Comparison of ENCODE assay signal across 1 cellular context in the genomic region with DNA sequence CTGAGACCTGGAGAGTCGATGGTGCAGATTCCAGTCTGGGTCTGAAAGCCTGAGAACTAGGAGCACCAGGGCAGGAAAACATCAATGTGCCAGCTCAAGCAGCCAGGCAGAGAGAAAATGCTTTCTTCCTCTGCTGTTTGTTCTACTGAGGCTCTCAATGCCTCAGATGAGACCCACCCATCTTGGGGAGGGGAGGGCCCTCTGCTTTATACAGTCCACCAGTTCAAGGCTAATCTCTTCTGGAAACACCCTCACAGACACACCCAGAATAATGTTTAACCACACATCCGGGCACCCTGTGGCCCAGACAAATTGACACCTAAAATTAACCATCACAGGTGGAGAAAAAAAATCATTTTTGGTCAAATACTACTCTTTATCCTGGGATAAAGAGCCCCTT.
TF ChIP-seq lines count a peak whose summit lies in the region.

No MANE protein-coding gene starts in this region.

TF ChIP-seq in HepG2, 621 proteins besides CTCF, POLR2A, EP300 and RAD21 (continued from another document and continues in another):
- TF ChIP-seq, protein P1, sequence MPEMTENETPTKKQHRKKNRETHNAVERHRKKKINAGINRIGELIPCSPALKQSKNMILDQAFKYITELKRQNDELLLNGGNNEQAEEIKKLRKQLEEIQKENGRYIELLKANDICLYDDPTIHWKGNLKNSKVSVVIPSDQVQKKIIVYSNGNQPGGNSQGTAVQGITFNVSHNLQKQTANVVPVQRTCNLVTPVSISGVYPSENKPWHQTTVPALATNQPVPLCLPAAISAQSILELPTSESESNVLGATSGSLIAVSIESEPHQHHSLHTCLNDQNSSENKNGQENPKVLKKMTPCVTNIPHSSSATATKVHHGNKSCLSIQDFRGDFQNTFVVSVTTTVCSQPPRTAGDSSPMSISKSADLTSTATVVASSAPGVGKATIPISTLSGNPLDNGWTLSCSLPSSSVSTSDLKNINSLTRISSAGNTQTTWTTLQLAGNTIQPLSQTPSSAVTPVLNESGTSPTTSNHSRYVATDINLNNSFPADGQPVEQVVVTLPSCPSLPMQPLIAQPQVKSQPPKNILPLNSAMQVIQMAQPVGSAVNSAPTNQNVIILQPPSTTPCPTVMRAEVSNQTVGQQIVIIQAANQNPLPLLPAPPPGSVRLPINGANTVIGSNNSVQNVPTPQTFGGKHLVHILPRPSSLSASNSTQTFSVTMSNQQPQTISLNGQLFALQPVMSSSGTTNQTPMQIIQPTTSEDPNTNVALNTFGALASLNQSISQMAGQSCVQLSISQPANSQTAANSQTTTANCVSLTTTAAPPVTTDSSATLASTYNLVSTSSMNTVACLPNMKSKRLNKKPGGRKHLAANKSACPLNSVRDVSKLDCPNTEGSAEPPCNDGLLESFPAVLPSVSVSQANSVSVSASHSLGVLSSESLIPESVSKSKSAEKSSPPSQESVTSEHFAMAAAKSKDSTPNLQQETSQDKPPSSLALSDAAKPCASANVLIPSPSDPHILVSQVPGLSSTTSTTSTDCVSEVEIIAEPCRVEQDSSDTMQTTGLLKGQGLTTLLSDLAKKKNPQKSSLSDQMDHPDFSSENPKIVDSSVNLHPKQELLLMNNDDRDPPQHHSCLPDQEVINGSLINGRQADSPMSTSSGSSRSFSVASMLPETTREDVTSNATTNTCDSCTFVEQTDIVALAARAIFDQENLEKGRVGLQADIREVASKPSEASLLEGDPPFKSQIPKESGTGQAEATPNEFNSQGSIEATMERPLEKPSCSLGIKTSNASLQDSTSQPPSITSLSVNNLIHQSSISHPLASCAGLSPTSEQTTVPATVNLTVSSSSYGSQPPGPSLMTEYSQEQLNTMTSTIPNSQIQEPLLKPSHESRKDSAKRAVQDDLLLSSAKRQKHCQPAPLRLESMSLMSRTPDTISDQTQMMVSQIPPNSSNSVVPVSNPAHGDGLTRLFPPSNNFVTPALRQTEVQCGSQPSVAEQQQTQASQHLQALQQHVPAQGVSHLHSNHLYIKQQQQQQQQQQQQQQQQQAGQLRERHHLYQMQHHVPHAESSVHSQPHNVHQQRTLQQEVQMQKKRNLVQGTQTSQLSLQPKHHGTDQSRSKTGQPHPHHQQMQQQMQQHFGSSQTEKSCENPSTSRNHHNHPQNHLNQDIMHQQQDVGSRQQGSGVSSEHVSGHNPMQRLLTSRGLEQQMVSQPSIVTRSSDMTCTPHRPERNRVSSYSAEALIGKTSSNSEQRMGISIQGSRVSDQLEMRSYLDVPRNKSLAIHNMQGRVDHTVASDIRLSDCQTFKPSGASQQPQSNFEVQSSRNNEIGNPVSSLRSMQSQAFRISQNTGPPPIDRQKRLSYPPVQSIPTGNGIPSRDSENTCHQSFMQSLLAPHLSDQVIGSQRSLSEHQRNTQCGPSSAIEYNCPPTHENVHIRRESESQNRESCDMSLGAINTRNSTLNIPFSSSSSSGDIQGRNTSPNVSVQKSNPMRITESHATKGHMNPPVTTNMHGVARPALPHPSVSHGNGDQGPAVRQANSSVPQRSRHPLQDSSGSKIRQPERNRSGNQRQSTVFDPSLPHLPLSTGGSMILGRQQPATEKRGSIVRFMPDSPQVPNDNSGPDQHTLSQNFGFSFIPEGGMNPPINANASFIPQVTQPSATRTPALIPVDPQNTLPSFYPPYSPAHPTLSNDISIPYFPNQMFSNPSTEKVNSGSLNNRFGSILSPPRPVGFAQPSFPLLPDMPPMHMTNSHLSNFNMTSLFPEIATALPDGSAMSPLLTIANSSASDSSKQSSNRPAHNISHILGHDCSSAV (CRISPR knock-in tag; IDR thresholded peaks at IDR 0.05; ENCODE audit: borderline replicate concordance): no peak
- TF ChIP-seq SNRNP70 (IDR thresholded peaks at IDR 0.05; ENCODE audit: low read depth, low read length): no peak
- TF ChIP-seq, protein P2, sequence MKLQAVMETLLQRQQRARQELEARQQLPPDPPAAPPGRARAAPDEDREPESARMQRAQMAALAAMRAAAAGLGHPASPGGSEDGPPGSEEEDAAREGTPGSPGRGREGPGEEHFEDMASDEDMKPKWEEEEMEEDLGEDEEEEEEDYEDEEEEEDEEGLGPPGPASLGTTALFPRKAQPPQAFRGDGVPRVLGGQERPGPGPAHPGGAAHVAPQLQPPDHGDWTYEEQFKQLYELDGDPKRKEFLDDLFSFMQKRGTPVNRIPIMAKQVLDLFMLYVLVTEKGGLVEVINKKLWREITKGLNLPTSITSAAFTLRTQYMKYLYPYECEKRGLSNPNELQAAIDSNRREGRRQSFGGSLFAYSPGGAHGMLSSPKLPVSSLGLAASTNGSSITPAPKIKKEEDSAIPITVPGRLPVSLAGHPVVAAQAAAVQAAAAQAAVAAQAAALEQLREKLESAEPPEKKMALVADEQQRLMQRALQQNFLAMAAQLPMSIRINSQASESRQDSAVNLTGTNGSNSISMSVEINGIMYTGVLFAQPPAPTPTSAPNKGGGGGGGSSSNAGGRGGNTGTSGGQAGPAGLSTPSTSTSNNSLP (IDR thresholded peaks at IDR 0.05; ENCODE audit: low read depth, low read length): no peak
- no peak for TF ChIP-seq HOXA3 (CRISPR knock-in tag; IDR thresholded peaks at IDR 0.05)
- TF ChIP-seq, protein P3, sequence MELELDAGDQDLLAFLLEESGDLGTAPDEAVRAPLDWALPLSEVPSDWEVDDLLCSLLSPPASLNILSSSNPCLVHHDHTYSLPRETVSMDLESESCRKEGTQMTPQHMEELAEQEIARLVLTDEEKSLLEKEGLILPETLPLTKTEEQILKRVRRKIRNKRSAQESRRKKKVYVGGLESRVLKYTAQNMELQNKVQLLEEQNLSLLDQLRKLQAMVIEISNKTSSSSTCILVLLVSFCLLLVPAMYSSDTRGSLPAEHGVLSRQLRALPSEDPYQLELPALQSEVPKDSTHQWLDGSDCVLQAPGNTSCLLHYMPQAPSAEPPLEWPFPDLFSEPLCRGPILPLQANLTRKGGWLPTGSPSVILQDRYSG (CRISPR knock-in tag; IDR thresholded peaks at IDR 0.05): no peak
- TF ChIP-seq, protein P4, sequence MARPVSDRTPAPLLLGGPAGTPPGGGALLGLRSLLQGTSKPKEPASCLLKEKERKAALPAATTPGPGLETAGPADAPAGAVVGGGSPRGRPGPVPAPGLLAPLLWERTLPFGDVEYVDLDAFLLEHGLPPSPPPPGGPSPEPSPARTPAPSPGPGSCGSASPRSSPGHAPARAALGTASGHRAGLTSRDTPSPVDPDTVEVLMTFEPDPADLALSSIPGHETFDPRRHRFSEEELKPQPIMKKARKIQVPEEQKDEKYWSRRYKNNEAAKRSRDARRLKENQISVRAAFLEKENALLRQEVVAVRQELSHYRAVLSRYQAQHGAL (CRISPR knock-in tag; IDR thresholded peaks at IDR 0.05; ENCODE audit: not compliant biosample characterization): no peak
- TF ChIP-seq, protein P5, sequence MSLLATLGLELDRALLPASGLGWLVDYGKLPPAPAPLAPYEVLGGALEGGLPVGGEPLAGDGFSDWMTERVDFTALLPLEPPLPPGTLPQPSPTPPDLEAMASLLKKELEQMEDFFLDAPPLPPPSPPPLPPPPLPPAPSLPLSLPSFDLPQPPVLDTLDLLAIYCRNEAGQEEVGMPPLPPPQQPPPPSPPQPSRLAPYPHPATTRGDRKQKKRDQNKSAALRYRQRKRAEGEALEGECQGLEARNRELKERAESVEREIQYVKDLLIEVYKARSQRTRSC (CRISPR knock-in tag; IDR thresholded peaks at IDR 0.05; ENCODE audit: low read depth): no peak
- no peak for TF ChIP-seq ELF4 (CRISPR knock-in tag; IDR thresholded peaks at IDR 0.05; ENCODE audit: borderline replicate concordance)
- TF ChIP-seq, protein P6, sequence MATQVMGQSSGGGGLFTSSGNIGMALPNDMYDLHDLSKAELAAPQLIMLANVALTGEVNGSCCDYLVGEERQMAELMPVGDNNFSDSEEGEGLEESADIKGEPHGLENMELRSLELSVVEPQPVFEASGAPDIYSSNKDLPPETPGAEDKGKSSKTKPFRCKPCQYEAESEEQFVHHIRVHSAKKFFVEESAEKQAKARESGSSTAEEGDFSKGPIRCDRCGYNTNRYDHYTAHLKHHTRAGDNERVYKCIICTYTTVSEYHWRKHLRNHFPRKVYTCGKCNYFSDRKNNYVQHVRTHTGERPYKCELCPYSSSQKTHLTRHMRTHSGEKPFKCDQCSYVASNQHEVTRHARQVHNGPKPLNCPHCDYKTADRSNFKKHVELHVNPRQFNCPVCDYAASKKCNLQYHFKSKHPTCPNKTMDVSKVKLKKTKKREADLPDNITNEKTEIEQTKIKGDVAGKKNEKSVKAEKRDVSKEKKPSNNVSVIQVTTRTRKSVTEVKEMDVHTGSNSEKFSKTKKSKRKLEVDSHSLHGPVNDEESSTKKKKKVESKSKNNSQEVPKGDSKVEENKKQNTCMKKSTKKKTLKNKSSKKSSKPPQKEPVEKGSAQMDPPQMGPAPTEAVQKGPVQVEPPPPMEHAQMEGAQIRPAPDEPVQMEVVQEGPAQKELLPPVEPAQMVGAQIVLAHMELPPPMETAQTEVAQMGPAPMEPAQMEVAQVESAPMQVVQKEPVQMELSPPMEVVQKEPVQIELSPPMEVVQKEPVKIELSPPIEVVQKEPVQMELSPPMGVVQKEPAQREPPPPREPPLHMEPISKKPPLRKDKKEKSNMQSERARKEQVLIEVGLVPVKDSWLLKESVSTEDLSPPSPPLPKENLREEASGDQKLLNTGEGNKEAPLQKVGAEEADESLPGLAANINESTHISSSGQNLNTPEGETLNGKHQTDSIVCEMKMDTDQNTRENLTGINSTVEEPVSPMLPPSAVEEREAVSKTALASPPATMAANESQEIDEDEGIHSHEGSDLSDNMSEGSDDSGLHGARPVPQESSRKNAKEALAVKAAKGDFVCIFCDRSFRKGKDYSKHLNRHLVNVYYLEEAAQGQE (IDR thresholded peaks at IDR 0.05; ENCODE audit: borderline replicate concordance in 1 of 2, low read depth in 1 of 2, low read length in 2 of 2): no peak
- TF ChIP-seq PPARG (CRISPR knock-in tag; conservative IDR thresholded peaks at IDR 0.05): peak; percentile 65
- TF ChIP-seq, protein P7, sequence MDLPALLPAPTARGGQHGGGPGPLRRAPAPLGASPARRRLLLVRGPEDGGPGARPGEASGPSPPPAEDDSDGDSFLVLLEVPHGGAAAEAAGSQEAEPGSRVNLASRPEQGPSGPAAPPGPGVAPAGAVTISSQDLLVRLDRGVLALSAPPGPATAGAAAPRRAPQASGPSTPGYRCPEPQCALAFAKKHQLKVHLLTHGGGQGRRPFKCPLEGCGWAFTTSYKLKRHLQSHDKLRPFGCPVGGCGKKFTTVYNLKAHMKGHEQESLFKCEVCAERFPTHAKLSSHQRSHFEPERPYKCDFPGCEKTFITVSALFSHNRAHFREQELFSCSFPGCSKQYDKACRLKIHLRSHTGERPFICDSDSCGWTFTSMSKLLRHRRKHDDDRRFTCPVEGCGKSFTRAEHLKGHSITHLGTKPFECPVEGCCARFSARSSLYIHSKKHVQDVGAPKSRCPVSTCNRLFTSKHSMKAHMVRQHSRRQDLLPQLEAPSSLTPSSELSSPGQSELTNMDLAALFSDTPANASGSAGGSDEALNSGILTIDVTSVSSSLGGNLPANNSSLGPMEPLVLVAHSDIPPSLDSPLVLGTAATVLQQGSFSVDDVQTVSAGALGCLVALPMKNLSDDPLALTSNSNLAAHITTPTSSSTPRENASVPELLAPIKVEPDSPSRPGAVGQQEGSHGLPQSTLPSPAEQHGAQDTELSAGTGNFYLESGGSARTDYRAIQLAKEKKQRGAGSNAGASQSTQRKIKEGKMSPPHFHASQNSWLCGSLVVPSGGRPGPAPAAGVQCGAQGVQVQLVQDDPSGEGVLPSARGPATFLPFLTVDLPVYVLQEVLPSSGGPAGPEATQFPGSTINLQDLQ (CRISPR knock-in tag; IDR thresholded peaks at IDR 0.05): no peak
- TF ChIP-seq ISL2 (CRISPR knock-in tag; IDR thresholded peaks at IDR 0.05): 0 out of 2 replicates have a peak, but pooled peaks have one; percentile 19
- TF ChIP-seq, protein P8, sequence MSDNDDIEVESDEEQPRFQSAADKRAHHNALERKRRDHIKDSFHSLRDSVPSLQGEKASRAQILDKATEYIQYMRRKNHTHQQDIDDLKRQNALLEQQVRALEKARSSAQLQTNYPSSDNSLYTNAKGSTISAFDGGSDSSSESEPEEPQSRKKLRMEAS (IDR thresholded peaks at IDR 0.05): no peak
- no peak for TF ChIP-seq MIER3 (CRISPR knock-in tag; IDR thresholded peaks at IDR 0.05; ENCODE audit: borderline replicate concordance)
- 0 out of 2 replicates have a peak, but pooled peaks have one; percentile 32 for TF ChIP-seq MEF2D (CRISPR knock-in tag; IDR thresholded peaks at IDR 0.05)
- TF ChIP-seq CCDC6 (CRISPR knock-in tag; IDR thresholded peaks at IDR 0.05): no peak
- no peak for TF ChIP-seq HES4 (CRISPR knock-in tag; IDR thresholded peaks at IDR 0.05; ENCODE audit: borderline replicate concordance)
- TF ChIP-seq, protein P9, sequence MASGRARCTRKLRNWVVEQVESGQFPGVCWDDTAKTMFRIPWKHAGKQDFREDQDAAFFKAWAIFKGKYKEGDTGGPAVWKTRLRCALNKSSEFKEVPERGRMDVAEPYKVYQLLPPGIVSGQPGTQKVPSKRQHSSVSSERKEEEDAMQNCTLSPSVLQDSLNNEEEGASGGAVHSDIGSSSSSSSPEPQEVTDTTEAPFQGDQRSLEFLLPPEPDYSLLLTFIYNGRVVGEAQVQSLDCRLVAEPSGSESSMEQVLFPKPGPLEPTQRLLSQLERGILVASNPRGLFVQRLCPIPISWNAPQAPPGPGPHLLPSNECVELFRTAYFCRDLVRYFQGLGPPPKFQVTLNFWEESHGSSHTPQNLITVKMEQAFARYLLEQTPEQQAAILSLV (CRISPR knock-in tag; IDR thresholded peaks at IDR 0.05; ENCODE audit: borderline replicate concordance): no peak
- TF ChIP-seq MTF2 (CRISPR knock-in tag; IDR thresholded peaks at IDR 0.05; ENCODE audit: borderline replicate concordance): no peak
- no peak for TF ChIP-seq FOXA3 (CRISPR knock-in tag; IDR thresholded peaks at IDR 0.05)
- no peak for TF ChIP-seq TOE1 (CRISPR knock-in tag; IDR thresholded peaks at IDR 0.05)
- no peak for TF ChIP-seq KDM5A (IDR thresholded peaks at IDR 0.05; ENCODE audit: borderline replicate concordance, low read length)
- 0 out of 2 replicates have a peak, but pooled peaks have one; percentile 38 for TF ChIP-seq SALL1 (CRISPR knock-in tag; IDR thresholded peaks at IDR 0.05)
- TF ChIP-seq DMAP1 (CRISPR knock-in tag; IDR thresholded peaks at IDR 0.05): no peak
- TF ChIP-seq SRSF1 (optimal IDR thresholded peaks at IDR 0.05; ENCODE audit: low read depth, low read length): no peak
- no peak for TF ChIP-seq ZFP90 (CRISPR knock-in tag; IDR thresholded peaks at IDR 0.05; ENCODE audit: borderline replicate concordance)
